8 cellular contexts compared by ENCODE assay signal in genomic region chr6:7052441-7052936, GRCh38. TPM values are rescaled to one million over a fixed set of nuclear protein-coding genes. Genes with fewer than 3 reads are reported as not detected.
DNase-seq lines count a peak whose midpoint lies in the region; ATAC-seq and TF ChIP-seq lines count a peak whose summit lies in the region.

No MANE protein-coding gene starts in this region.

- peak overlapping the region; percentile 70 for H3K27ac Mint-ChIP-seq in endothelial cell (ENCODE audit: unreplicated experiment)

- H3K9ac ChIP-seq in subcutaneous abdominal adipose tissue (ENCODE audit: low read length in 5 of 5) = peak overlapping the region in 1 of 5 donors; percentile 52

- H3K4me1 ChIP-seq in subcutaneous abdominal adipose tissue (ENCODE audit: control insufficient read depth in 5 of 5, insufficient read depth in 5 of 5, low read length in 5 of 5) = peaks cover 0 to 28% (median 21%) of the 10 kb centered on the region in 5 donors

- H3K36me3 ChIP-seq in subcutaneous abdominal adipose tissue (ENCODE audit: control insufficient read depth in 5 of 5, insufficient read depth in 5 of 5, low read length in 5 of 5) = no peaks in the 10 kb centered on the region

- peaks cover 3% of the 10 kb centered on the region for H3K36me3 Mint-ChIP-seq in endothelial cell (ENCODE audit: low read depth, unreplicated experiment)

- H3K9me3 Mint-ChIP-seq in endothelial cell (ENCODE audit: unreplicated experiment) = no peaks in the 10 kb centered on the region

- TF ChIP-seq CTCF in AG09309 (IDR thresholded peaks at IDR 0.05; ENCODE audit: control insufficient read depth, insufficient read depth, low read depth, low read length, missing control alignments) (no peak), endothelial cell (IDR thresholded peaks at IDR 0.05; ENCODE audit: unreplicated experiment) (no peak)

- H3K4me3 ChIP-seq in AG09309 (ENCODE audit: control insufficient read depth, low read depth, low read length) (peak overlapping the region; percentile 47), subcutaneous abdominal adipose tissue (ENCODE audit: low read depth in 1 of 5, low read length in 5 of 5) (peak overlapping the region; percentile 48 to 84 (median 75))

- ATAC-seq in GM21723 (IDR thresholded peaks at IDR 0.05; ENCODE audit: unreplicated experiment) (peak; percentile 17), HG03135 (IDR thresholded peaks at IDR 0.05; ENCODE audit: unreplicated experiment) (no peak), HG03521 (IDR thresholded peaks at IDR 0.05; ENCODE audit: unreplicated experiment) (no peak)

- H3K27ac ChIP-seq in subcutaneous abdominal adipose tissue (ENCODE audit: low read depth, low read length) = peak overlapping the region; percentile 28

- peaks cover 8% of the 10 kb centered on the region for H3K27me3 Mint-ChIP-seq in endothelial cell (ENCODE audit: unreplicated experiment)

- H3K9me3 ChIP-seq in subcutaneous abdominal adipose tissue (ENCODE audit: control insufficient read depth in 5 of 5, low read length in 5 of 5) = no peaks in the 10 kb centered on the region

- DNase-seq in AG09309 (ENCODE audit: low read depth) = peak; percentile 17
- DNase-seq in SW480 (ENCODE audit: low spot score) = peak; percentile 56
- peak; percentile 26 for DNase-seq in endothelial cell (ENCODE audit: low spot score)
- DNase-seq in lung microvascular endothelial cell (ENCODE audit: low read depth in 2 of 2) = peak; percentile 10 to 24

- H3K27me3 ChIP-seq in subcutaneous abdominal adipose tissue (ENCODE audit: control insufficient read depth in 5 of 5, insufficient read depth in 4 of 5, low read length in 5 of 5) = no peaks in the 10 kb centered on the region

- peak overlapping the region; percentile 79 for H3K4me3 Mint-ChIP-seq in endothelial cell (ENCODE audit: unreplicated experiment)

- peaks cover 5% of the 10 kb centered on the region for H3K4me1 Mint-ChIP-seq in endothelial cell (ENCODE audit: unreplicated experiment)

RNA-seq across cellular contexts. Expression of gene RREB1, which starts 55.3 kb away (rescaled TPM):
- total RNA-seq in endothelial cell (ENCODE audit: unreplicated experiment) = 57.6 TPM
- 10.2 and 17.5 TPM in 2 replicates for total RNA-seq in lung microvascular endothelial cell
